28 cellular contexts compared by ENCODE assay signal in genomic region chr4:119104644-119105273, GRCh38. TPM values are rescaled to one million over a fixed set of nuclear protein-coding genes. Genes with fewer than 3 reads are reported as not detected.
DNase-seq lines count a peak whose midpoint lies in the region; ATAC-seq and TF ChIP-seq lines count a peak whose summit lies in the region.
"Had no signal": no experiment of that assay in that cellular context is flagged by ENCODE, and none has a peak within 500 bp of the region (broad histone marks: within the 10 kb centered on the region; RNA-seq: fewer than 3 reads in every experiment).

No MANE protein-coding gene starts in this region.

- H2AFZ ChIP-seq in smooth muscle cell (ENCODE audit: low read depth), result peak overlapping the region; percentile 9

- H3K27ac ChIP-seq in ascending aorta (peak overlapping the region; percentile 79 to 81), smooth muscle cell (ENCODE audit: low read depth) (no peak overlapping the region)
- H3K27ac ChIP-seq: BLaER1, lower lobe of right lung, Peyer's patch, testis had no signal

- no peaks in the 10 kb centered on the region for H4K20me1 ChIP-seq in smooth muscle cell (ENCODE audit: low read depth)
- H4K20me1 ChIP-seq: BLaER1 had no signal

- DNase-seq in Calu3 (no peak), ascending aorta (ENCODE audit: low spot score in 2 of 2) (no peak), left ventricle myocardium superior (no peak), smooth muscle cell (lab: John Stamatoyannopoulos, UW; ENCODE audit: unreplicated experiment) (no peak), BE2C (no peak)
- no peak for DNase-seq in stimulated activated CD4-positive, alpha-beta T cell treated with anti-CD3 and anti-CD28 coated beads, Interleukin-4, amount 100 ng/mL, for 24 hours
- DNase-seq: activated CD4-positive, alpha-beta T cell treated with anti-CD3 and anti-CD28 coated beads for 48 hours; activated T-cell treated with anti-CD3 and anti-CD28 coated beads for 4 hours; caudate nucleus; DMS153; effector memory CD8-positive, alpha-beta T cell; head of caudate nucleus; kidney; lower lobe of right lung; NCI-H774; Peyer's patch; SJCRH30; stimulated activated naive B cell treated with anti-CD40 and anti-IgM and Interleukin-4, amounts not matched to agents 10 μg/mL and 1 μg/mL and 100 μg/mL, for 72 hours; SW 1271; T-helper 9 cell; testis had no signal

- no peak overlapping the region for H3K9ac ChIP-seq in smooth muscle cell (ENCODE audit: low read depth)
- H3K9ac ChIP-seq: BLaER1 had no signal

- H3K9me3 ChIP-seq in ascending aorta (no peaks in the 10 kb centered on the region), smooth muscle cell (replicated peaks; ENCODE audit: low read depth) (no peaks in the 10 kb centered on the region), BE2C (no peaks in the 10 kb centered on the region)
- H3K9me3 ChIP-seq: BLaER1, lower lobe of right lung, Peyer's patch, SJCRH30, testis had no signal

- H3K4me2 ChIP-seq in smooth muscle cell, result no peak overlapping the region
- H3K4me2 ChIP-seq: BLaER1 had no signal

- ATAC-seq in left ventricle myocardium superior (peak; percentile 50), GM18868 (IDR thresholded peaks at IDR 0.05; ENCODE audit: unreplicated experiment) (no peak)
- ATAC-seq: activated naive CD4-positive, alpha-beta T cell treated with anti-CD3 and anti-CD28 coated beads, Interleukin-2, amount 50 U/mL, for 72 hours; effector memory CD8-positive, alpha-beta T cell; GM12878; lower lobe of right lung; natural killer cell treated with Interleukin-12 subunit alpha and Interleukin-12 subunit beta and Interleukin-15 and Interleukin-18, amount 100 ng/mL, for 72 hours; stimulated activated naive B cell treated with anti-CD40 and anti-IgM and Interleukin-4, amounts not matched to agents 10 μg/mL and 1 μg/mL and 100 μg/mL, for 72 hours had no signal

- no peaks in the 10 kb centered on the region for H3K79me2 ChIP-seq in smooth muscle cell (ENCODE audit: low read depth)

- CTCF ChIA-PET in Calu3 (lab: Charles Lee), result interaction anchor here (1.4 kb wide), 1 partner anchor 31 kb away, joined by 3 read pairs; the partner anchor contains the start of gene MYOZ2

- intact Hi-C loops in Calu3 (cut with micrococcal nuclease; ENCODE audit: unreplicated experiment) (loop anchor here (5.0 kb wide), 1 partner anchor 62 kb away; no protein-coding TSS in a partner anchor), ascending aorta (cut with DNase I) (loop anchor here (1.0 to 10.0 kb wide), 3 partner anchors 33 to 340 kb away; partner anchors contain the start of genes MYOZ2 and USP53), left ventricle myocardium superior (cut with micrococcal nuclease) (no loop called here)

- H3K27ac Mint-ChIP-seq in Calu3 (ENCODE audit: unreplicated experiment), result peak overlapping the region; percentile 97
- H3K27ac Mint-ChIP-seq: activated naive CD4-positive, alpha-beta T cell treated with anti-CD3 and anti-CD28 coated beads, Interleukin-2, amount 50 U/mL, for 72 hours; activated T-helper 2 cell treated with anti-CD3 and anti-CD28 coated beads, Interferon-gamma antibody, Interleukin-2, Interleukin-4, amounts not matched to agents 10 μg/mL and 5 μg/mL and 100 μg/mL, durations not matched to agents 14 hours and 24 hours and 36 hours; effector memory CD8-positive, alpha-beta T cell; natural killer cell treated with Interleukin-12 subunit alpha and Interleukin-12 subunit beta and Interleukin-15 and Interleukin-18, amount 100 ng/mL, for 72 hours; stimulated activated naive B cell treated with anti-CD40 and anti-IgM and Interleukin-4, amounts not matched to agents 10 μg/mL and 1 μg/mL and 100 μg/mL, for 72 hours had no signal

- no peak overlapping the region for H3K4me3 Mint-ChIP-seq in Calu3 (ENCODE audit: low read depth, unreplicated experiment)
- H3K4me3 Mint-ChIP-seq: effector memory CD8-positive, alpha-beta T cell; natural killer cell treated with Interleukin-12 subunit alpha and Interleukin-12 subunit beta and Interleukin-15 and Interleukin-18, amount 100 ng/mL, for 72 hours; stimulated activated naive B cell treated with anti-CD40 and anti-IgM and Interleukin-4, amounts not matched to agents 10 μg/mL and 1 μg/mL and 100 μg/mL, for 72 hours had no signal

- H3K36me3 Mint-ChIP-seq in Calu3 (ENCODE audit: insufficient read depth, unreplicated experiment), result peaks cover 24% of the 10 kb centered on the region
- H3K36me3 Mint-ChIP-seq: activated naive CD4-positive, alpha-beta T cell treated with anti-CD3 and anti-CD28 coated beads, Interleukin-2, amount 50 U/mL, for 72 hours; natural killer cell treated with Interleukin-12 subunit alpha and Interleukin-12 subunit beta and Interleukin-15 and Interleukin-18, amount 100 ng/mL, for 72 hours; stimulated activated naive B cell treated with anti-CD40 and anti-IgM and Interleukin-4, amounts not matched to agents 10 μg/mL and 1 μg/mL and 100 μg/mL, for 72 hours had no signal

- H3K4me1 Mint-ChIP-seq in Calu3 (ENCODE audit: low read depth, unreplicated experiment), result peaks cover 53% of the 10 kb centered on the region
- H3K4me1 Mint-ChIP-seq: stimulated activated naive B cell treated with anti-CD40 and anti-IgM and Interleukin-4, amounts not matched to agents 10 μg/mL and 1 μg/mL and 100 μg/mL, for 72 hours had no signal

- H3K4me3 ChIP-seq in ascending aorta (no peak overlapping the region), smooth muscle cell (no peak overlapping the region), BE2C (ENCODE audit: low read depth, low read length) (no peak overlapping the region)
- H3K4me3 ChIP-seq: BLaER1, GM12878, lower lobe of right lung, Peyer's patch, SJCRH30, testis had no signal

- H3K27me3 ChIP-seq in ascending aorta, result no peaks in the 10 kb centered on the region
- no peaks in the 10 kb centered on the region for H3K27me3 ChIP-seq in smooth muscle cell (ENCODE audit: low read depth)
- no peaks in the 10 kb centered on the region for H3K27me3 ChIP-seq in BE2C
- H3K27me3 ChIP-seq: BLaER1, Peyer's patch, SJCRH30, testis had no signal

- no TSS peak for BruUV-seq in Calu3 (replicated peaks; lab: Mats Ljungman, UMichigan)

- no peaks in the 10 kb centered on the region for H3K9me3 Mint-ChIP-seq in Calu3 (ENCODE audit: low read depth, unreplicated experiment)
- H3K9me3 Mint-ChIP-seq: activated naive CD4-positive, alpha-beta T cell treated with anti-CD3 and anti-CD28 coated beads, Interleukin-2, amount 50 U/mL, for 72 hours; activated T-helper 2 cell treated with anti-CD3 and anti-CD28 coated beads, Interferon-gamma antibody, Interleukin-2, Interleukin-4, amounts not matched to agents 10 μg/mL and 5 μg/mL and 100 μg/mL, durations not matched to agents 14 hours and 24 hours and 36 hours; effector memory CD8-positive, alpha-beta T cell; natural killer cell treated with Interleukin-12 subunit alpha and Interleukin-12 subunit beta and Interleukin-15 and Interleukin-18, amount 100 ng/mL, for 72 hours; stimulated activated naive B cell treated with anti-CD40 and anti-IgM and Interleukin-4, amounts not matched to agents 10 μg/mL and 1 μg/mL and 100 μg/mL, for 72 hours had no signal

- H3K4me1 ChIP-seq in ascending aorta, result peaks cover 0 to 38% of the 10 kb centered on the region in 2 donors
- H3K4me1 ChIP-seq in smooth muscle cell (ENCODE audit: low read depth), result peaks cover 3% of the 10 kb centered on the region
- peaks cover 4% of the 10 kb centered on the region for H3K4me1 ChIP-seq in BE2C
- H3K4me1 ChIP-seq: Peyer's patch, testis had no signal

- no peaks in the 10 kb centered on the region for H3F3A ChIP-seq in smooth muscle cell (ENCODE audit: low read depth)

- TF ChIP-seq CTCF in Calu3 (IDR thresholded peaks at IDR 0.05; ENCODE audit: unreplicated experiment), result no peak
- TF ChIP-seq CTCF in ascending aorta (IDR thresholded peaks at IDR 0.05), result no peak
- TF ChIP-seq CTCF in smooth muscle cell (IDR thresholded peaks at IDR 0.05; ENCODE audit: borderline replicate concordance, insufficient read depth, poor library complexity, severe bottlenecking), result no peak
- no peak for TF ChIP-seq CTCF in BE2C (IDR thresholded peaks at IDR 0.05; ENCODE audit: low read depth, low read length)

- WGBS in smooth muscle cell (ENCODE audit: low lambda C conversion rate), result 81% methylated on average over 4 of the region's 4 CpGs

- no peaks in the 10 kb centered on the region for H3K27me3 Mint-ChIP-seq in Calu3 (ENCODE audit: unreplicated experiment)

- H3K36me3 ChIP-seq in ascending aorta (no peaks in the 10 kb centered on the region), smooth muscle cell (ENCODE audit: low read depth) (no peaks in the 10 kb centered on the region), BE2C (no peaks in the 10 kb centered on the region)
- H3K36me3 ChIP-seq: BLaER1, lower lobe of right lung, Peyer's patch, SJCRH30 had no signal

RNA-seq across cellular contexts. Expression of gene MYOZ2, which starts 30.9 kb away (rescaled TPM):
- not detected in 2 replicates for total RNA-seq in Calu3 (2022)
- total RNA-seq in ascending aorta, result 3.5 TPM
- total RNA-seq in left ventricle myocardium superior, result 792 TPM
- total RNA-seq in smooth muscle cell, result not detected in 2 replicates
- polyA plus RNA-seq in smooth muscle cell, result 0.26 TPM in 1 of 2 replicates, not detected in the other
- 0.34 TPM for polyA plus RNA-seq in BE2C (2012; ENCODE audit: insufficient read depth, insufficient read length, low read depth)
- total RNA-seq: activated naive CD4-positive, alpha-beta T cell treated with anti-CD3 and anti-CD28 coated beads, Interleukin-2, amount 50 U/mL, for 72 hours; activated T-helper 2 cell treated with anti-CD3 and anti-CD28 coated beads, Interferon-gamma antibody, Interleukin-2, Interleukin-4, amounts not matched to agents 10 μg/mL and 5 μg/mL and 100 μg/mL, durations not matched to agents 14 hours and 24 hours and 36 hours; GM12878; lower lobe of right lung; mononuclear cell; natural killer cell treated with Interleukin-12 subunit alpha and Interleukin-12 subunit beta and Interleukin-15 and Interleukin-18, amount 100 ng/mL, for 72 hours; Peyer's patch had no signal
- polyA plus RNA-seq: GM12878 had no signal

Comparison
In these comparisons a context has a peak if more than half of its experiments do, and no peak if none do; other contexts are left out.
1. RNA of gene MYOZ2, which starts 30.9 kb away (total RNA-seq): 792 TPM in left ventricle myocardium superior (single experiment); 3.5 TPM in ascending aorta (single experiment), not detected in Calu3 and not detected in smooth muscle cell; every median in the first group is over 100 times any median in the second.